Comparison of ENCODE assay signal across 19 cellular contexts in genomic region chr15:29162411-29162810, GRCh38.
DNase-seq lines count a peak whose midpoint lies in the region; ATAC-seq and TF ChIP-seq lines count a peak whose summit lies in the region.
"Had no signal": no experiment of that assay in that cellular context is flagged by ENCODE, and none has a peak within 500 bp of the region (broad histone marks: within the 10 kb centered on the region; RNA-seq: fewer than 3 reads in every experiment).

No MANE protein-coding gene starts in this region.

- H3K27ac ChIP-seq in GM23338 (ENCODE audit: low read depth): no peak overlapping the region
- no peak overlapping the region; the same call in 1 of the 2 replicates for H3K27ac ChIP-seq in HUES6 (ENCODE audit: low read depth, low read length)
- no peak overlapping the region for H3K27ac ChIP-seq in endodermal cell (ENCODE audit: low read depth, low read length)
- no peak overlapping the region for H3K27ac ChIP-seq in RWPE1
- H3K27ac ChIP-seq: A549, C4-2B had no signal

- no peak overlapping the region for H2AFZ ChIP-seq in GM23338

- H3K36me3 ChIP-seq in GM23338 (ENCODE audit: insufficient read depth) (no peaks in the 10 kb centered on the region; the same call in 1 of the 2 replicates), HUES6 (ENCODE audit: control insufficient read depth, insufficient read depth, low read length) (no peaks in the 10 kb centered on the region), endodermal cell (ENCODE audit: control insufficient read depth, insufficient read depth, low read length) (no peaks in the 10 kb centered on the region)
- H3K36me3 ChIP-seq: HAP-1 had no signal

- H3K4me1 ChIP-seq in GM23338 (ENCODE audit: insufficient read depth): no peaks in the 10 kb centered on the region
- H3K4me1 ChIP-seq in HUES6 (ENCODE audit: control insufficient read depth, insufficient read depth, low read length): no peaks in the 10 kb centered on the region; the same call in 1 of the 2 replicates
- H3K4me1 ChIP-seq in endodermal cell (ENCODE audit: control insufficient read depth, insufficient read depth, low read length): peaks cover 2% of the 10 kb centered on the region
- H3K4me1 ChIP-seq: A549, HAP-1 had no signal

- 73 to 80% methylated on average over 4 to 5 of the region's 5 CpGs for WGBS in endodermal cell (ENCODE audit: insufficient coverage in 1 of 2, insufficient read length in 1 of 2), 2 experiments

- ATAC-seq in GM23338: no peak
- ATAC-seq: A549, HepG2 had no signal

- H3K27me3 Mint-ChIP-seq in GM23338 (ENCODE audit: insufficient read depth, low read depth, poor library complexity) (peaks cover 2% of the 10 kb centered on the region), endodermal cell (ENCODE audit: insufficient read depth) (peaks cover 2% of the 10 kb centered on the region)

- POLR2A ChIA-PET in RWPE1 (lab: Yijun Ruan, JAX; ENCODE audit: low non-redundant PET): no interaction called here

- H3K4me3 ChIP-seq in GM23338 (no peak overlapping the region), HUES6 (ENCODE audit: low read depth, low read length) (peak overlapping the region; percentile 3; the same call in 1 of the 2 replicates), endodermal cell (ENCODE audit: low read length) (peak overlapping the region; percentile 66)
- H3K4me3 ChIP-seq: A549, HAP-1 had no signal

- H3K36me3 Mint-ChIP-seq in GM23338 (ENCODE audit: low read depth) (peaks cover 37% of the 10 kb centered on the region), endodermal cell (ENCODE audit: low read depth) (peaks cover 26% of the 10 kb centered on the region)
- H3K36me3 Mint-ChIP-seq: IgD-negative memory B cell had no signal

- no peaks in the 10 kb centered on the region for H4K20me1 ChIP-seq in GM23338 (replicated peaks; ENCODE audit: insufficient read depth)

- H3K9me3 Mint-ChIP-seq in GM23338 (peaks cover 49% of the 10 kb centered on the region), endodermal cell (peaks cover 78% of the 10 kb centered on the region)

- H3K27me3 ChIP-seq in GM23338 (ENCODE audit: insufficient read depth) (no peaks in the 10 kb centered on the region), HUES6 (ENCODE audit: control insufficient read depth, insufficient read depth, low read length) (no peaks in the 10 kb centered on the region), endodermal cell (ENCODE audit: control insufficient read depth, insufficient read depth, low read length, poor library complexity, severe bottlenecking) (no peaks in the 10 kb centered on the region)

- TF ChIP-seq CTCF in GM23338 (conservative IDR thresholded peaks at IDR 0.05; ENCODE audit: low read depth in 2 of 2) (no peak), endodermal cell (conservative IDR thresholded peaks at IDR 0.05) (no peak), RWPE1 (conservative IDR thresholded peaks at IDR 0.05; ENCODE audit: low read depth) (no peak)

- no peaks in the 10 kb centered on the region for H3K9me2 ChIP-seq in GM23338 (ENCODE audit: insufficient read depth)

- no peak overlapping the region for H3K4me3 Mint-ChIP-seq in GM23338
- no peak overlapping the region for H3K4me3 Mint-ChIP-seq in endodermal cell
- H3K4me3 Mint-ChIP-seq: CD4-positive, alpha-beta T cell; IgD-negative memory B cell had no signal

- H3K9me3 ChIP-seq in HUES6 (ENCODE audit: control insufficient read depth, insufficient read depth, low read depth, low read length) (peaks cover 31% of the 10 kb centered on the region), endodermal cell (ENCODE audit: control insufficient read depth, low read length) (peaks cover 77% of the 10 kb centered on the region)
- H3K9me3 ChIP-seq: HAP-1 had no signal

- DNase-seq in GM23338 (ENCODE audit: low spot score) (no peak), endodermal cell (peak; percentile 82), 8988T (no peak), RWPE1 (ENCODE audit: low spot score) (no peak), germinal center (ENCODE audit: low spot score) (no peak)
- DNase-seq: AML-193; Calu3; CD4-positive, alpha-beta T cell; DMS79; GF-D8; GOT3; Karpas-422; KBM-7 had no signal

- H3K79me2 ChIP-seq in GM23338 (replicated peaks; ENCODE audit: insufficient read depth): no peaks in the 10 kb centered on the region

- no peaks in the 10 kb centered on the region for H3F3A ChIP-seq in GM23338 (replicated peaks; ENCODE audit: low read depth)

- H3K9ac ChIP-seq in HUES6 (ENCODE audit: low read length): peak overlapping the region; percentile 59
- peak overlapping the region; percentile 20 for H3K9ac ChIP-seq in endodermal cell (ENCODE audit: extremely low read depth, low read length, poor library complexity, severe bottlenecking)

- CTCF ChIA-PET in RWPE1 (lab: Yijun Ruan, JAX): interaction anchor here (0.6 kb wide), 1 partner anchor 243 kb away, joined by 3 read pairs; no protein-coding TSS in a partner anchor

- H3K4me2 ChIP-seq in GM23338: no peak overlapping the region
- H3K4me2 ChIP-seq: A549 had no signal

- H3K27ac Mint-ChIP-seq in GM23338: peak overlapping the region; percentile 31; the same call in 1 of the 2 replicates
- H3K27ac Mint-ChIP-seq in endodermal cell: peak overlapping the region; percentile 97
- H3K27ac Mint-ChIP-seq: CD4-positive, alpha-beta T cell; IgD-negative memory B cell had no signal

- H3K4me1 Mint-ChIP-seq in GM23338: 0 out of 3 replicates have a peak, but pooled peaks cover 3% of the 10 kb centered on the region
- H3K4me1 Mint-ChIP-seq in endodermal cell: peaks cover 10% of the 10 kb centered on the region
- H3K4me1 Mint-ChIP-seq: IgD-negative memory B cell had no signal

TF ChIP-seq in GM23338, 12 proteins besides CTCF, POLR2A, EP300 and RAD21 (continues in another document):
- no peak for TF ChIP-seq ZNF114 (CRISPR knock-in tag; IDR thresholded peaks at IDR 0.05)
- no peak for TF ChIP-seq REST (IDR thresholded peaks at IDR 0.05; ENCODE audit: unreplicated experiment)
- TF ChIP-seq STAT1 (IDR thresholded peaks at IDR 0.05; ENCODE audit: unreplicated experiment): no peak
